Comparison of ENCODE assay signal across 18 cellular contexts in the genomic region with DNA sequence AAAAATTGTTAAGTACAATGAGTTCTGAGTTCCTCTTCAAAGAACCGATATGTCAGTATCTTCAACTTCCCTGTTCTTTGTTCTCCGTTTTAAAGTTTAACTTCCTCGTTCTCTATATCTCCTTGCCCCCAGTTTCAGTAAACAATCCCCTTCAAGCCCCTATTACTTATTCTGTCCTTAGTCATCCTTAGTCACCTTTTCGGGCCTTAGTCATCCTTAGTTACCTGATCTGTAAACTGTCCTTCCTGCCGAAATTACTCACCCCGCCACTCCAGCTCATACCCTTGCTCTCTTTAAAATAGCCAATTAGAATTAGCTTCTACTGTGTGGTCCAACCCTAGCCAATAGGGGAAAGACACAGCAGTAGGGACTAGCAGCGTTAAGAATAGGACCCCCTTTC.
"Had no signal": no experiment of that assay in that cellular context is flagged by ENCODE, and none has a peak within 500 bp of the region (broad histone marks: within the 10 kb centered on the region; RNA-seq: fewer than 3 reads in every experiment).

No MANE protein-coding gene starts in this region.

- H3K4me3 ChIP-seq: heart left ventricle, prostate gland, spleen, upper lobe of left lung had no signal

- H3K27ac ChIP-seq: heart left ventricle, prostate gland, spleen, upper lobe of left lung had no signal

- H3K27me3 ChIP-seq: heart left ventricle, spleen, upper lobe of left lung had no signal

- H3K36me3 ChIP-seq: heart left ventricle, prostate gland, spleen, upper lobe of left lung had no signal

- H3K9me3 ChIP-seq: prostate gland, upper lobe of left lung had no signal

- ATAC-seq: heart left ventricle; left colon; natural killer cell treated with Interleukin-12 subunit alpha and Interleukin-12 subunit beta and Interleukin-15 and Interleukin-18, amount 100 ng/mL, for 72 hours; stimulated activated naive CD8-positive, alpha-beta T cell treated with anti-CD3 and anti-CD28 coated beads, Interleukin-15, Interleukin-2, amounts not matched to agents 100 U/mL and 50 U/mL, for 24 hours had no signal

- DNase-seq: activated CD4-positive, alpha-beta memory T cell treated with anti-CD3 and anti-CD28 coated beads for 36 hours; activated CD4-positive, alpha-beta T cell treated with anti-CD3 and anti-CD28 coated beads for 48 hours; activated CD4-positive, CD25-positive, alpha-beta regulatory T cell; activated naive CD4-positive, alpha-beta T cell treated with anti-CD3 and anti-CD28 coated beads for 36 hours; activated naive CD8-positive, alpha-beta T cell treated with anti-CD3 and anti-CD28 coated beads, Interleukin-2, amount 10 ng/mL, durations not matched to agents 7 days and 5 days; activated T-cell treated with anti-CD3 and anti-CD28 coated beads, Interleukin-2, amount 50 U/mL, for 48 hours; amniotic stem cell; cerebellar nuclear complex; cortex of kidney; heart left ventricle; islet precursor cell; left colon; spleen; stimulated activated CD4-positive, alpha-beta T cell treated with anti-CD3 and anti-CD28 coated beads, Interleukin-4, amount 100 ng/mL, for 24 hours; stimulated activated naive CD8-positive, alpha-beta T cell treated with anti-CD3 and anti-CD28 coated beads, Interleukin-15, Interleukin-2, amounts not matched to agents 100 U/mL and 50 U/mL, for 24 hours; upper lobe of left lung had no signal

- H3K4me1 ChIP-seq: heart left ventricle, prostate gland, spleen, upper lobe of left lung had no signal
